In genomic region chr16:49855822-49856740, GRCh38 we compare ENCODE assay signal across 8 cellular contexts. TPM values are rescaled to one million over a fixed set of nuclear protein-coding genes. Genes with fewer than 3 reads are reported as not detected.
DNase-seq lines count a peak whose midpoint lies in the region; ATAC-seq, FAIRE-seq and TF ChIP-seq lines count a peak whose summit lies in the region.

TSS of gene ZNF423 (minus strand) at chr16:49856112. CDS start at chr16:49855774, 338 bp downstream.

- H3K27ac ChIP-seq in fibroblast of lung (ENCODE audit: insufficient read depth, low read length) (no peak within 1 kb of the TSS), osteoblast (ENCODE audit: low read depth, low read length) (no peak within 1 kb of the TSS)

- DNase-seq in RPMI8226 (peak; percentile 63), fibroblast of lung (ENCODE audit: low read depth in 2 of 2) (no peak), osteoblast (ENCODE audit: insufficient read length, low spot score, missing footprints) (peak; percentile 77), GM20000 (ENCODE audit: low spot score) (no peak), SHP77 (lab: John Stamatoyannopoulos, UW) (no peak), GM12891 (ENCODE audit: insufficient read length, low spot score) (no peak), SIG-M5 (lab: John Stamatoyannopoulos, UW) (no peak)

- H3K27me3 ChIP-seq in fibroblast of lung (ENCODE audit: control insufficient read depth, insufficient read depth, low read length) (peaks cover 23% of the 10 kb centered on the region), osteoblast (ENCODE audit: insufficient read depth, low read length) (peaks cover 25% of the 10 kb centered on the region)

- no peak for TF ChIP-seq CTCF in fibroblast of lung (conservative IDR thresholded peaks at IDR 0.05 in 1 of 2, IDR thresholded peaks at IDR 0.05 in 1 of 2; ENCODE audit: low read depth in 1 of 2, low read length in 2 of 2)
- no peak for TF ChIP-seq CTCF in osteoblast (IDR thresholded peaks at IDR 0.05; ENCODE audit: extremely low read depth, low read depth, low read length)
- no peak for TF ChIP-seq CTCF in GM20000 (IDR thresholded peaks at IDR 0.05; ENCODE audit: extremely low read depth, missing control alignments)

- H3K4me1 ChIP-seq in fibroblast of lung (ENCODE audit: control insufficient read depth, extremely low read depth, insufficient read depth, low read length) = no peaks in the 10 kb centered on the region
- peaks cover 11% of the 10 kb centered on the region for H3K4me1 ChIP-seq in osteoblast (ENCODE audit: insufficient read depth, low read length)

- H3K36me3 ChIP-seq in fibroblast of lung (ENCODE audit: control insufficient read depth, insufficient read depth, low read length) (no peaks in the 10 kb centered on the region), osteoblast (ENCODE audit: insufficient read depth, low read length) (no peaks in the 10 kb centered on the region)

- no peak within 1 kb of the TSS for H3K9ac ChIP-seq in fibroblast of lung (ENCODE audit: insufficient read depth, low read length)

- H4K20me1 ChIP-seq in fibroblast of lung (ENCODE audit: control insufficient read depth, extremely low read depth, insufficient read depth, low read length) (no peaks in the 10 kb centered on the region), osteoblast (ENCODE audit: insufficient read depth, low read length) (peaks cover 15% of the 10 kb centered on the region)

- H3K4me2 ChIP-seq in fibroblast of lung (ENCODE audit: extremely low read depth, insufficient read depth, low read length) = peak within 1 kb of the TSS; percentile 85
- peak within 1 kb of the TSS; percentile 89 for H3K4me2 ChIP-seq in osteoblast (ENCODE audit: insufficient read depth, low read length)

- H3K79me2 ChIP-seq in fibroblast of lung (ENCODE audit: control insufficient read depth, insufficient read depth, low read length) = no peaks in the 10 kb centered on the region
- peaks cover 6% of the 10 kb centered on the region for H3K79me2 ChIP-seq in osteoblast (ENCODE audit: insufficient read depth, low read length)

- FAIRE-seq in GM12891 (lab: Jason Lieb, UNC) = no peak

- H2AFZ ChIP-seq in fibroblast of lung (ENCODE audit: low read length) (no peak within 1 kb of the TSS), osteoblast (ENCODE audit: low read length) (no peak within 1 kb of the TSS)

- ATAC-seq in GM21723 (IDR thresholded peaks at IDR 0.05; ENCODE audit: unreplicated experiment) = peak; percentile 18

- H3K4me3 ChIP-seq in fibroblast of lung (replicated peaks in 1 of 4; ENCODE audit: control extremely low read depth in 1 of 4, insufficient read depth in 1 of 4, low read depth in 3 of 4, low read length in 4 of 4) (peak within 1 kb of the TSS; percentile 38 to 58 (median 46)), osteoblast (ENCODE audit: insufficient read depth, low read length) (peak within 1 kb of the TSS; percentile 75)

- H3K9me3 ChIP-seq in fibroblast of lung (ENCODE audit: control insufficient read depth, insufficient read depth, low read depth, low read length) (no peaks in the 10 kb centered on the region), osteoblast (ENCODE audit: low read depth, low read length) (no peaks in the 10 kb centered on the region)

- TF ChIP-seq POLR2A in GM12891 (IDR thresholded peaks at IDR 0.05; ENCODE audit: low read depth, low read length) = no peak

TF ChIP-seq in GM12891, 5 proteins besides CTCF, POLR2A, EP300 and RAD21:
- no peak for TF ChIP-seq POLR2AphosphoS5 (IDR thresholded peaks at IDR 0.05; ENCODE audit: low read depth, low read length)
TF ChIP-seq in GM12891: peak in this region for 0.

RNA-seq across cellular contexts. Expression of gene ZNF423, which starts in this region (rescaled TPM):
- total RNA-seq in fibroblast of lung (0.17 and 0.77 TPM in 2 replicates), osteoblast (11.6 and 18.3 TPM in 2 replicates)
- polyA plus RNA-seq in fibroblast of lung = 0.07 and 0.24 TPM in 2 replicates
- 0.15 and 0.31 TPM in 2 replicates for polyA plus RNA-seq in fibroblast of lung (2012)
- polyA minus RNA-seq in fibroblast of lung (ENCODE audit: low replicate concordance) = 1.3 and 1.8 TPM in 2 replicates
- polyA plus RNA-seq in GM12891 (2012; ENCODE audit: low read depth, missing spikeins) = 0.03 TPM

Comparison
In these comparisons a context has a peak if more than half of its experiments do, and no peak if none do; other contexts are left out.
1. DNase-seq: peak in RPMI8226 (single experiment) and osteoblast (single experiment); none in fibroblast of lung (0 of 2), GM20000 (single experiment), SHP77 (0 of 2), GM12891 (single experiment) and SIG-M5 (single experiment).